In genomic region chr16:47459603-47460002, GRCh38 we compare ENCODE assay signal across 9 cellular contexts.
A peak's percentile ranks its signal among the peaks of the same experiment; 100 is the strongest.
DNase-seq lines count a peak whose midpoint lies in the region; ATAC-seq and TF ChIP-seq lines count a peak whose summit lies in the region.
"Had no signal": no experiment of that assay in that cellular context is flagged by ENCODE, and none has a peak within 500 bp of the region (broad histone marks: within the 10 kb centered on the region; RNA-seq: fewer than 3 reads in every experiment).

No MANE protein-coding gene starts in this region.

- peaks cover 25% of the 10 kb centered on the region for H3K36me3 Mint-ChIP-seq in T-helper 1 cell treated with Interleukin-12 subunit alpha and Interleukin-12 subunit beta and Interleukin-4 antibody, amounts not matched to agents 30 μg/mL and 1 μg/mL, for 36 hours (ENCODE audit: low read depth)
- H3K36me3 Mint-ChIP-seq in stimulated activated effector memory CD8-positive, alpha-beta T cell treated with anti-CD3 and anti-CD28 coated beads, Interleukin-12 subunit alpha, Interleukin-12 subunit beta, amount 100 ng/mL, for 72 hours: peaks cover 61% of the 10 kb centered on the region

- H3K9me3 Mint-ChIP-seq in T-helper 1 cell treated with Interleukin-12 subunit alpha and Interleukin-12 subunit beta and Interleukin-4 antibody, amounts not matched to agents 30 μg/mL and 1 μg/mL, for 36 hours: no peaks in the 10 kb centered on the region
- H3K9me3 Mint-ChIP-seq in stimulated activated effector memory CD8-positive, alpha-beta T cell treated with anti-CD3 and anti-CD28 coated beads, Interleukin-12 subunit alpha, Interleukin-12 subunit beta, amount 100 ng/mL, for 72 hours: no peaks in the 10 kb centered on the region

- peaks cover 36% of the 10 kb centered on the region for H3K4me1 Mint-ChIP-seq in T-helper 1 cell treated with Interleukin-12 subunit alpha and Interleukin-12 subunit beta and Interleukin-4 antibody, amounts not matched to agents 30 μg/mL and 1 μg/mL, for 36 hours (ENCODE audit: low read depth)
- H3K4me1 Mint-ChIP-seq in stimulated activated effector memory CD8-positive, alpha-beta T cell treated with anti-CD3 and anti-CD28 coated beads, Interleukin-12 subunit alpha, Interleukin-12 subunit beta, amount 100 ng/mL, for 72 hours: peaks cover 54% of the 10 kb centered on the region

- H3K27ac Mint-ChIP-seq in T-helper 1 cell treated with Interleukin-12 subunit alpha and Interleukin-12 subunit beta and Interleukin-4 antibody, amounts not matched to agents 30 μg/mL and 1 μg/mL, for 36 hours: peak overlapping the region; percentile 94
- peak overlapping the region; percentile 96 for H3K27ac Mint-ChIP-seq in stimulated activated effector memory CD8-positive, alpha-beta T cell treated with anti-CD3 and anti-CD28 coated beads, Interleukin-12 subunit alpha, Interleukin-12 subunit beta, amount 100 ng/mL, for 72 hours

- no peak for TF ChIP-seq CTCF in WI38 (IDR thresholded peaks at IDR 0.05; ENCODE audit: low read depth, low read length)

- peak overlapping the region; percentile 92 for H3K4me3 Mint-ChIP-seq in T-helper 1 cell treated with Interleukin-12 subunit alpha and Interleukin-12 subunit beta and Interleukin-4 antibody, amounts not matched to agents 30 μg/mL and 1 μg/mL, for 36 hours
- peak overlapping the region; percentile 86 for H3K4me3 Mint-ChIP-seq in stimulated activated effector memory CD8-positive, alpha-beta T cell treated with anti-CD3 and anti-CD28 coated beads, Interleukin-12 subunit alpha, Interleukin-12 subunit beta, amount 100 ng/mL, for 72 hours

- no peak for ATAC-seq in stimulated activated effector memory CD8-positive, alpha-beta T cell treated with anti-CD3 and anti-CD28 coated beads, Interleukin-12 subunit alpha, Interleukin-12 subunit beta, amount 100 ng/mL, for 72 hours
- ATAC-seq in GM21367 (IDR thresholded peaks at IDR 0.05; ENCODE audit: unreplicated experiment): no peak

- DNase-seq in T-helper 1 cell (no peak), DMS79 treated with DMSO at 0.1 percent for 48 hours (lab: John Stamatoyannopoulos, UW) (no peak), NCI-H748 treated with DMSO at 0.1 percent for 48 hours (lab: John Stamatoyannopoulos, UW) (no peak)
- DNase-seq in stimulated activated effector memory CD8-positive, alpha-beta T cell treated with anti-CD3 and anti-CD28 coated beads, Interleukin-12 subunit alpha, Interleukin-12 subunit beta, amount 100 ng/mL, for 72 hours (ENCODE audit: low spot score in 2 of 2): no peak
- DNase-seq: 8988T had no signal

- H3K4me3 ChIP-seq in WI38 (ENCODE audit: low read depth, low read length) (peak overlapping the region; percentile 95), iPS-11a (ENCODE audit: low read depth, low read length) (peak overlapping the region; percentile 98)

- no peaks in the 10 kb centered on the region for H3K27me3 Mint-ChIP-seq in T-helper 1 cell treated with Interleukin-12 subunit alpha and Interleukin-12 subunit beta and Interleukin-4 antibody, amounts not matched to agents 30 μg/mL and 1 μg/mL, for 36 hours (ENCODE audit: low read depth)
